13 cellular contexts compared by ENCODE assay signal in the genomic region with DNA sequence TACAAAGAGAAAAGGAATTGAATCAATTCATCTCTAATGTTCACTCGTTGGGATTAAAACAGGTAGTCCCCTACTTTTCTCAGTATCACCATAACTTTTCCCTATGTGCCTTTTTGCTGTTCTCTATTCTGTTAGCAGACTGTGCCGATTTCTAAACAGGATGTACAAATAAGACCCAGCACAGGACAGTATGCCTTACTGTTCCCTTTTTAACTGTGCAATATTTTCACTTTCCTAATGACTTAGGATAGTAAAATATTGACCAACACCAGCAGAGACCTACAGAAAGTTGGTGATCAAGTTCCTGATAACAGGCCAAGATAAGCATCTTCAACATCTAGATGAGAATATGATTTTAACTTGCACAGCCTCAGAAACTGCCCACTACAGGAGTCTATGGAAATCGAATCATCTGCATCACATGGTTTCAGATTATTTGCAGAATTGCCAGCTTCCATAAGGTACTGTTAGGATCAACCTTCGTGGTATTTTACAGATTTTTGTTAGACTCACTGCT. TPM values are rescaled to one million over a fixed set of nuclear protein-coding genes. Genes with fewer than 3 reads are reported as not detected.
DNase-seq lines count a peak whose midpoint lies in the region; ATAC-seq and TF ChIP-seq lines count a peak whose summit lies in the region.
"Had no signal": no experiment of that assay in that cellular context is flagged by ENCODE, and none has a peak within 500 bp of the region (broad histone marks: within the 10 kb centered on the region; RNA-seq: fewer than 3 reads in every experiment).

No MANE protein-coding gene starts in this region.

- ATAC-seq in activated CD8-positive, alpha-beta memory T cell treated with anti-CD3 and anti-CD28 coated beads, Interleukin-2, amount 10 ng/mL, durations not matched to agents 7 days and 5 days, result no peak
- ATAC-seq in HG03432 (IDR thresholded peaks at IDR 0.05; ENCODE audit: unreplicated experiment), result peak; percentile 87

- no peaks in the 10 kb centered on the region for H3K9me3 ChIP-seq in osteoblast (ENCODE audit: low read depth, low read length)
- H3K9me3 ChIP-seq in adrenal gland (replicated peaks in 1 of 3), result no peaks in the 10 kb centered on the region
- H3K9me3 ChIP-seq: uterus had no signal

- no peak overlapping the region for H3K4me3 Mint-ChIP-seq in activated CD8-positive, alpha-beta memory T cell treated with anti-CD3 and anti-CD28 coated beads, Interleukin-2, amount 10 ng/mL, durations not matched to agents 7 days and 5 days
- H3K4me3 Mint-ChIP-seq in HFFc6, result no peak overlapping the region
- H3K4me3 Mint-ChIP-seq: neural progenitor cell; T-helper 2 cell treated with Interferon-gamma antibody and Interleukin-4, amounts not matched to agents 5 μg/mL and 100 μg/mL, for 36 hours had no signal

- CTCF ChIA-PET in activated CD8-positive, alpha-beta memory T cell treated with anti-CD3 and anti-CD28 coated beads, Interleukin-2, amount 10 ng/mL, durations not matched to agents 7 days and 5 days (lab: Charles Lee), result no interaction called here

- DNase-seq in activated CD8-positive, alpha-beta memory T cell treated with anti-CD3 and anti-CD28 coated beads, Interleukin-2, amount 10 ng/mL, durations not matched to agents 7 days and 5 days, result no peak
- no peak for DNase-seq in activated CD8-positive, alpha-beta memory T cell treated with anti-CD3 and anti-CD28 coated beads, Interleukin-2, amount 50 U/mL, for 4 hours
- DNase-seq in HFFc6 (no peak), osteoblast (ENCODE audit: insufficient read length, low spot score, missing footprints) (no peak), NCI-H2029 (lab: John Stamatoyannopoulos, UW) (no peak), adrenal gland (no peak)
- DNase-seq in stimulated activated CD8-positive, alpha-beta memory T cell treated with anti-CD3 and anti-CD28 coated beads, Interleukin-4, amount 100 ng/mL, for 48 hours, result no peak
- DNase-seq: uterus had no signal

- TF ChIP-seq POLR2A in adrenal gland (IDR thresholded peaks at IDR 0.05), result no peak

- WGBS in adrenal gland, 4 donors, result 74 to 85% (median 79%) methylated on average over 4 of the region's 4 CpGs

- no peaks in the 10 kb centered on the region for H3K27me3 ChIP-seq in osteoblast (ENCODE audit: insufficient read depth, low read length)
- no peaks in the 10 kb centered on the region for H3K27me3 ChIP-seq in adrenal gland
- H3K27me3 ChIP-seq: neural progenitor cell, uterus had no signal

- no peaks in the 10 kb centered on the region for H3K27me3 Mint-ChIP-seq in activated CD8-positive, alpha-beta memory T cell treated with anti-CD3 and anti-CD28 coated beads, Interleukin-2, amount 10 ng/mL, durations not matched to agents 7 days and 5 days
- no peaks in the 10 kb centered on the region; the same call in 1 of the 2 replicates for H3K27me3 Mint-ChIP-seq in HFFc6 (ENCODE audit: insufficient read depth)
- H3K27me3 Mint-ChIP-seq: IgD-negative memory B cell had no signal

- no peak overlapping the region for H2AFZ ChIP-seq in osteoblast (ENCODE audit: low read length)
- H2AFZ ChIP-seq: neural progenitor cell had no signal

- no peak overlapping the region for H3K27ac ChIP-seq in osteoblast (ENCODE audit: low read depth, low read length)
- no peak overlapping the region for H3K27ac ChIP-seq in adrenal gland
- H3K27ac ChIP-seq: neural progenitor cell, uterus had no signal

- peaks cover 28% of the 10 kb centered on the region for H3K4me1 Mint-ChIP-seq in activated CD8-positive, alpha-beta memory T cell treated with anti-CD3 and anti-CD28 coated beads, Interleukin-2, amount 10 ng/mL, durations not matched to agents 7 days and 5 days
- H3K4me1 Mint-ChIP-seq in HFFc6 (ENCODE audit: low read depth), result peaks cover 36% of the 10 kb centered on the region
- H3K4me1 Mint-ChIP-seq: neural progenitor cell had no signal

- peaks cover 77% of the 10 kb centered on the region for H3K36me3 Mint-ChIP-seq in activated CD8-positive, alpha-beta memory T cell treated with anti-CD3 and anti-CD28 coated beads, Interleukin-2, amount 10 ng/mL, durations not matched to agents 7 days and 5 days
- peaks cover 49% of the 10 kb centered on the region for H3K36me3 Mint-ChIP-seq in HFFc6 (ENCODE audit: low read depth)

- TF ChIP-seq CTCF in HFFc6 (IDR thresholded peaks at IDR 0.05) (no peak), osteoblast (IDR thresholded peaks at IDR 0.05; ENCODE audit: extremely low read depth, low read depth, low read length) (no peak), adrenal gland (IDR thresholded peaks at IDR 0.05) (no peak)

- no peaks in the 10 kb centered on the region for H4K20me1 ChIP-seq in osteoblast (ENCODE audit: insufficient read depth, low read length)

- intact Hi-C loops in adrenal gland (cut with DNase I), result no loop called here

- H3K4me1 ChIP-seq in osteoblast (ENCODE audit: insufficient read depth, low read length) (peaks cover 14% of the 10 kb centered on the region), adrenal gland (replicated peaks in 1 of 2) (no peaks in the 10 kb centered on the region)
- H3K4me1 ChIP-seq: uterus had no signal

- no peaks in the 10 kb centered on the region for H3K9me3 Mint-ChIP-seq in activated CD8-positive, alpha-beta memory T cell treated with anti-CD3 and anti-CD28 coated beads, Interleukin-2, amount 10 ng/mL, durations not matched to agents 7 days and 5 days (ENCODE audit: low read depth)
- H3K9me3 Mint-ChIP-seq in HFFc6, result no peaks in the 10 kb centered on the region
- H3K9me3 Mint-ChIP-seq: IgD-negative memory B cell; neural progenitor cell; T-helper 2 cell treated with Interferon-gamma antibody and Interleukin-4, amounts not matched to agents 5 μg/mL and 100 μg/mL, for 36 hours had no signal

- H3K4me3 ChIP-seq in osteoblast (ENCODE audit: insufficient read depth, low read length) (no peak overlapping the region), adrenal gland (no peak overlapping the region)
- H3K4me3 ChIP-seq: neural progenitor cell, uterus had no signal

- H3K79me2 ChIP-seq in osteoblast (ENCODE audit: insufficient read depth, low read length), result no peaks in the 10 kb centered on the region

- H3K36me3 ChIP-seq in osteoblast (ENCODE audit: insufficient read depth, low read length) (peaks cover 34% of the 10 kb centered on the region), adrenal gland (replicated peaks in 1 of 2) (peaks cover 0 to 26% of the 10 kb centered on the region in 2 donors)
- H3K36me3 ChIP-seq: uterus had no signal

- H3K4me2 ChIP-seq in osteoblast (ENCODE audit: insufficient read depth, low read length), result peak overlapping the region; percentile 11
- H3K4me2 ChIP-seq: neural progenitor cell had no signal

- peak overlapping the region; percentile 44 for H3K27ac Mint-ChIP-seq in activated CD8-positive, alpha-beta memory T cell treated with anti-CD3 and anti-CD28 coated beads, Interleukin-2, amount 10 ng/mL, durations not matched to agents 7 days and 5 days
- H3K27ac Mint-ChIP-seq in HFFc6, result peak overlapping the region; percentile 27; the same call in 1 of the 2 replicates
- H3K27ac Mint-ChIP-seq: neural progenitor cell; T-helper 2 cell treated with Interferon-gamma antibody and Interleukin-4, amounts not matched to agents 5 μg/mL and 100 μg/mL, for 36 hours had no signal

RNA-seq across cellular contexts. Expression of a gene that starts 42.0 kb away (rescaled TPM):
- total RNA-seq in activated CD8-positive, alpha-beta memory T cell treated with anti-CD3 and anti-CD28 coated beads, Interleukin-2, amount 10 ng/mL, durations not matched to agents 7 days and 5 days, result 10 to 100 TPM; 52.0 to 66.7 TPM
- 10 to 100 TPM; 38.6 to 45.0 (median 41.1) TPM for total RNA-seq in HFFc6 (2021; fragmentation: NEBNext Ultra II Directional; extraction: Animal tissue kit (Norgen Biotek cat#: 25700))
- total RNA-seq in osteoblast (52.8 and 56.6 TPM in 2 replicates), adrenal gland (10 to 100 TPM; 14.3 to 35.5 (median 27.0) TPM)
- polyA plus RNA-seq in adrenal gland, result 10 to 100 TPM; 13.5 to 36.0 (median 15.7) TPM

RNA-seq across cellular contexts. Expression of a gene that starts 51.4 kb away (rescaled TPM):
- under 1 TPM; 0.30 to 0.44 TPM for total RNA-seq in activated CD8-positive, alpha-beta memory T cell treated with anti-CD3 and anti-CD28 coated beads, Interleukin-2, amount 10 ng/mL, durations not matched to agents 7 days and 5 days
- under 1 TPM; 0.15 to 0.74 (median 0.34) TPM for total RNA-seq in HFFc6 (2021; fragmentation: NEBNext Ultra II Directional; extraction: Animal tissue kit (Norgen Biotek cat#: 25700))
- total RNA-seq in osteoblast (1.4 and 1.8 TPM in 2 replicates), adrenal gland (1 to 10 TPM in 5 of 8 donors, under 1 TPM in 3; 0.18 to 2.6 (median 1.2) TPM)
- polyA plus RNA-seq in adrenal gland, result 1 to 10 TPM in 1 of 3 donors, under 1 TPM in 2; 0.88 to 1.7 (median 0.91) TPM
- total RNA-seq: NCI-H460 had no signal
